In genomic region chr15:68807249-68807648, GRCh38 we compare ENCODE assay signal across 12 cellular contexts. TPM values are rescaled to one million over a fixed set of nuclear protein-coding genes. Genes with fewer than 3 reads are reported as not detected.
A peak's percentile ranks its signal among the peaks of the same experiment; 100 is the strongest.
DNase-seq lines count a peak whose midpoint lies in the region; ATAC-seq and TF ChIP-seq lines count a peak whose summit lies in the region.
"Had no signal": no experiment of that assay in that cellular context is flagged by ENCODE, and none has a peak within 500 bp of the region (broad histone marks: within the 10 kb centered on the region; RNA-seq: fewer than 3 reads in every experiment).

No MANE protein-coding gene starts in this region.

- peak overlapping the region in 1 of 7 donors; percentile 24 for H3K4me3 Mint-ChIP-seq in CD8-positive, alpha-beta memory T cell
- H3K4me3 Mint-ChIP-seq in WTC11 (no peak overlapping the region), immature natural killer cell (peak overlapping the region in 1 of 5 donors; percentile 0)
- H3K4me3 Mint-ChIP-seq: activated CD8-positive, alpha-beta T cell treated with anti-CD3 and anti-CD28 coated beads for 36 hours had no signal

- no peaks in the 10 kb centered on the region for H3K9me3 ChIP-seq in CD8-positive, alpha-beta memory T cell (ENCODE audit: low read length)
- H3K9me3 ChIP-seq in neutrophil (no peaks in the 10 kb centered on the region), MG63 (no peaks in the 10 kb centered on the region)

- H3K4me1 Mint-ChIP-seq in CD8-positive, alpha-beta memory T cell = peaks cover 77 to 98% (median 94%) of the 10 kb centered on the region in 3 donors
- H3K4me1 Mint-ChIP-seq in WTC11 (peaks cover 56% of the 10 kb centered on the region), immature natural killer cell (peaks cover 89 to 94% of the 10 kb centered on the region in 2 donors)

- H3K4me3 ChIP-seq in CD8-positive, alpha-beta memory T cell (ENCODE audit: low read length) = no peak overlapping the region
- H3K4me3 ChIP-seq in neutrophil (ENCODE audit: low read depth in 1 of 2, low read length in 1 of 2) (no peak overlapping the region), MG63 (no peak overlapping the region)

- peaks cover 66% of the 10 kb centered on the region for H3K4me1 ChIP-seq in CD8-positive, alpha-beta memory T cell (ENCODE audit: insufficient read depth, low read length)
- H3K4me1 ChIP-seq in neutrophil (ENCODE audit: control insufficient read depth in 1 of 2, insufficient read depth in 1 of 2, low read depth in 1 of 2, low read length in 1 of 2) = peaks cover 26 to 53% of the 10 kb centered on the region in 2 experiments

- DNase-seq in CD8-positive, alpha-beta memory T cell = no peak
- no peak for DNase-seq in WTC11 (ENCODE audit: low spot score)
- no peak for DNase-seq in immature natural killer cell
- DNase-seq in MG63 = no peak
- no peak for DNase-seq in DMS 273 treated with DMSO at 0.1 percent for 48 hours (lab: John Stamatoyannopoulos, UW)
- DNase-seq in activated CD4-positive, CD25-positive, alpha-beta regulatory T cell (lab: John Stamatoyannopoulos, UW) = no peak
- DNase-seq in RPMI8226 = no peak
- DNase-seq: activated CD8-positive, alpha-beta T cell treated with anti-CD3 and anti-CD28 coated beads for 36 hours; activated naive CD4-positive, alpha-beta T cell treated with Interleukin-2 at 50 U/mL for 16 hours; NK-92 treated with Interleukin-12 subunit alpha and Interleukin-12 subunit beta, amount 100 ng/mL, for 24 hours; stimulated activated naive CD4-positive, alpha-beta T cell had no signal

- TF ChIP-seq CTCF in WTC11 (IDR thresholded peaks at IDR 0.05) (no peak), neutrophil (IDR thresholded peaks at IDR 0.05) (no peak)

- peak; percentile 42; the same call in 1 of the 2 replicates for ATAC-seq in WTC11
- ATAC-seq: activated CD8-positive, alpha-beta T cell treated with anti-CD3 and anti-CD28 coated beads for 36 hours had no signal

- peaks cover 0 to 49% (median 6%) of the 10 kb centered on the region in 3 donors for H3K36me3 Mint-ChIP-seq in CD8-positive, alpha-beta memory T cell
- H3K36me3 Mint-ChIP-seq in WTC11 = no peaks in the 10 kb centered on the region
- H3K36me3 Mint-ChIP-seq in immature natural killer cell = peaks cover 0 to 4% (median 3%) of the 10 kb centered on the region in 3 donors

- peak overlapping the region in 7 of 8 donors; percentile 5 to 91 (median 58) for H3K27ac Mint-ChIP-seq in CD8-positive, alpha-beta memory T cell
- H3K27ac Mint-ChIP-seq in WTC11 (peak overlapping the region; percentile 77; the same call in 1 of the 2 replicates), immature natural killer cell (peak overlapping the region in 4 of 6 donors; percentile 27 to 72 (median 36))
- H3K27ac Mint-ChIP-seq: activated CD8-positive, alpha-beta T cell treated with anti-CD3 and anti-CD28 coated beads for 36 hours had no signal

- peaks cover 10% of the 10 kb centered on the region for H3K36me3 ChIP-seq in CD8-positive, alpha-beta memory T cell (ENCODE audit: insufficient read depth, low read length)
- peaks cover 32% of the 10 kb centered on the region for H3K36me3 ChIP-seq in neutrophil
- H3K36me3 ChIP-seq in MG63 = peaks cover 42% of the 10 kb centered on the region

- no peaks in the 10 kb centered on the region for H3K27me3 Mint-ChIP-seq in CD8-positive, alpha-beta memory T cell
- H3K27me3 Mint-ChIP-seq in WTC11 (ENCODE audit: low read depth) (no peaks in the 10 kb centered on the region), immature natural killer cell (ENCODE audit: low read depth in 3 of 3) (no peaks in the 10 kb centered on the region)
- H3K27me3 Mint-ChIP-seq: activated CD8-positive, alpha-beta T cell treated with anti-CD3 and anti-CD28 coated beads for 36 hours had no signal

- POLR2A ChIA-PET in CD8-positive, alpha-beta memory T cell (lab: Charles Lee) = no interaction called here
- POLR2A ChIA-PET in WTC11 (lab: Charles Lee) = interaction anchor here (0.8 to 1.6 kb wide), 4 partner anchors 10 to 12 kb away, joined by 3 to 7 read pairs (median 4); no protein-coding TSS in a partner anchor

- CTCF ChIA-PET in CD8-positive, alpha-beta memory T cell (lab: Charles Lee) = interaction anchor here (2.0 kb wide), 1 partner anchor 12 kb away, joined by 6 read pairs; no protein-coding TSS in a partner anchor
- CTCF ChIA-PET in WTC11 (lab: Charles Lee) = interaction anchor here (0.6 to 2.3 kb wide), 6 partner anchors 12 to 501 kb away, joined by 3 to 15 read pairs (median 4); no protein-coding TSS in a partner anchor

- no peaks in the 10 kb centered on the region for H3K9me3 Mint-ChIP-seq in CD8-positive, alpha-beta memory T cell
- H3K9me3 Mint-ChIP-seq in WTC11 = no peaks in the 10 kb centered on the region
- no peaks in the 10 kb centered on the region for H3K9me3 Mint-ChIP-seq in immature natural killer cell
- H3K9me3 Mint-ChIP-seq: activated CD8-positive, alpha-beta T cell treated with anti-CD3 and anti-CD28 coated beads for 36 hours had no signal

- H3K27me3 ChIP-seq in CD8-positive, alpha-beta memory T cell (ENCODE audit: insufficient read depth, low read length, poor library complexity, severe bottlenecking) = no peaks in the 10 kb centered on the region
- H3K27me3 ChIP-seq in neutrophil (no peaks in the 10 kb centered on the region), MG63 (no peaks in the 10 kb centered on the region)

- no peak overlapping the region for H3K27ac ChIP-seq in CD8-positive, alpha-beta memory T cell (ENCODE audit: low read depth, low read length)
- H3K27ac ChIP-seq in neutrophil = peak overlapping the region; percentile 44

TF ChIP-seq in WTC11, 78 proteins besides CTCF, POLR2A, EP300 and RAD21 (continues in another document):
- TF ChIP-seq PRRX2 (CRISPR knock-in tag; IDR thresholded peaks at IDR 0.05) (no peak), ARID4B (CRISPR knock-in tag; IDR thresholded peaks at IDR 0.05; ENCODE audit: borderline replicate concordance) (no peak), ZBTB21 (CRISPR knock-in tag; IDR thresholded peaks at IDR 0.05; ENCODE audit: borderline replicate concordance) (no peak), ERG (CRISPR knock-in tag; IDR thresholded peaks at IDR 0.05) (no peak), GRHL2 (CRISPR knock-in tag; IDR thresholded peaks at IDR 0.05; ENCODE audit: insufficient replicate concordance, severe bottlenecking) (no peak), ATF1 (CRISPR knock-in tag; IDR thresholded peaks at IDR 0.05) (no peak), ATF2 (CRISPR knock-in tag; IDR thresholded peaks at IDR 0.05; ENCODE audit: borderline replicate concordance, low read depth) (no peak)

RNA-seq across cellular contexts. Expression of gene ANP32A, which starts 13.4 kb away (rescaled TPM):
- total RNA-seq in CD8-positive, alpha-beta memory T cell = 100 to 1,000 TPM; 233 to 237 TPM
- polyA plus RNA-seq in CD8-positive, alpha-beta memory T cell = 94.6 TPM
- 232 to 253 TPM (median 242 TPM) in 3 replicates for total RNA-seq in WTC11 (2021)
- polyA plus RNA-seq in immature natural killer cell = 100 to 1,000 TPM in 1 of 3 donors, 10 to 100 TPM in 2; 76.3 to 147 (median 85.2) TPM
- 44.3 and 47.5 TPM in 2 replicates for total RNA-seq in MG63 (2014; rRNA removed; shearing (Covaris generic); ENCODE audit: low replicate concordance)
